Comparison of ENCODE assay signal across 8 cellular contexts in genomic region chr3:30347679-30348216, GRCh38.
DNase-seq lines count a peak whose midpoint lies in the region; ATAC-seq and TF ChIP-seq lines count a peak whose summit lies in the region.

No MANE protein-coding gene starts in this region.

- H3K9me3 ChIP-seq in RWPE2 (ENCODE audit: severe bottlenecking) (no peaks in the 10 kb centered on the region), suprapubic skin (no peaks in the 10 kb centered on the region)

- no peak overlapping the region for H3K18ac ChIP-seq in mesendoderm (ENCODE audit: low read length)

- TF ChIP-seq POLR2A in suprapubic skin (IDR thresholded peaks at IDR 0.05): no peak

- H2BK120ac ChIP-seq in mesendoderm (ENCODE audit: low read depth, low read length): no peak overlapping the region

- TF ChIP-seq CTCF in GM13977 (IDR thresholded peaks at IDR 0.05; ENCODE audit: extremely low read depth, insufficient read depth, missing control alignments) (no peak), RWPE2 (IDR thresholded peaks at IDR 0.05; ENCODE audit: poor library complexity, severe bottlenecking) (no peak), fibroblast of mammary gland (conservative IDR thresholded peaks at IDR 0.05; ENCODE audit: control insufficient read depth, insufficient read depth, low read depth, low read length) (no peak), suprapubic skin (IDR thresholded peaks at IDR 0.05) (no peak)

- DNase-seq in GM13977 (ENCODE audit: low spot score) (peak; percentile 3), RWPE2 (ENCODE audit: low spot score) (no peak), fibroblast of mammary gland (ENCODE audit: low read depth) (peak; percentile 96), NCI-H345 (lab: John Stamatoyannopoulos, UW) (no peak), suprapubic skin (ENCODE audit: low spot score in 2 of 2) (no peak), mesendoderm (no peak)
- no peak for DNase-seq in effector CD8-positive, alpha-beta T cell (lab: John Stamatoyannopoulos, UW)

- H2BK15ac ChIP-seq in mesendoderm (replicated peaks; ENCODE audit: low read depth): no peak overlapping the region

- H3K27me3 ChIP-seq in RWPE2 (ENCODE audit: insufficient read depth, poor library complexity, severe bottlenecking): no peaks in the 10 kb centered on the region
- H3K27me3 ChIP-seq in suprapubic skin: no peaks in the 10 kb centered on the region
- no peaks in the 10 kb centered on the region for H3K27me3 ChIP-seq in mesendoderm (ENCODE audit: insufficient read depth, low read length, poor library complexity)

- H2BK5ac ChIP-seq in mesendoderm (ENCODE audit: low read length): no peak overlapping the region

- 83% methylated on average over 1 of the region's 1 CpG for WGBS in suprapubic skin
- no CpG with 5 or more reads among the region's 1 CpG for WGBS in mesendoderm (ENCODE audit: extremely low coverage, insufficient coverage, low lambda C conversion rate)

- H3K4me3 ChIP-seq in RWPE2 (ENCODE audit: severe bottlenecking): no peak overlapping the region
- H3K4me3 ChIP-seq in fibroblast of mammary gland (ENCODE audit: control insufficient read depth, low read depth, low read length): no peak overlapping the region
- H3K4me3 ChIP-seq in suprapubic skin: no peak overlapping the region
- no peak overlapping the region for H3K4me3 ChIP-seq in mesendoderm (ENCODE audit: low read length)

- H2AK5ac ChIP-seq in mesendoderm (ENCODE audit: low read length): no peak overlapping the region

- H3K9ac ChIP-seq in mesendoderm (ENCODE audit: low read length): no peak overlapping the region

- H3K79me2 ChIP-seq in mesendoderm (ENCODE audit: control insufficient read depth, insufficient read depth, low read length): no peaks in the 10 kb centered on the region

- no peak overlapping the region for H3K56ac ChIP-seq in mesendoderm (ENCODE audit: low read length)

- no peak overlapping the region for H3K4ac ChIP-seq in mesendoderm (ENCODE audit: low read depth, low read length)

- H3K36me3 ChIP-seq in RWPE2 (ENCODE audit: low read depth) (no peaks in the 10 kb centered on the region), suprapubic skin (no peaks in the 10 kb centered on the region), mesendoderm (ENCODE audit: control insufficient read depth, insufficient read depth, low read length) (no peaks in the 10 kb centered on the region)

- H3K4me1 ChIP-seq in RWPE2 (ENCODE audit: insufficient read depth, poor library complexity, severe bottlenecking): peaks cover 84% of the 10 kb centered on the region
- peaks cover 28% of the 10 kb centered on the region for H3K4me1 ChIP-seq in suprapubic skin
- H3K4me1 ChIP-seq in mesendoderm (ENCODE audit: control insufficient read depth, low read depth, low read length): no peaks in the 10 kb centered on the region

- H4K8ac ChIP-seq in mesendoderm (ENCODE audit: low read depth, low read length): no peak overlapping the region

- H4K5ac ChIP-seq in mesendoderm (ENCODE audit: low read length): no peak overlapping the region

- H3K27ac ChIP-seq in RWPE2 (ENCODE audit: poor library complexity, severe bottlenecking) (peak overlapping the region; percentile 99), suprapubic skin (no peak overlapping the region), mesendoderm (ENCODE audit: low read depth, low read length) (no peak overlapping the region)

- peak; percentile 56 for ATAC-seq in HG02763 (IDR thresholded peaks at IDR 0.05; ENCODE audit: unreplicated experiment)
- peak; percentile 86 for ATAC-seq in RWPE2 (ENCODE audit: low read depth)

- H3K23ac ChIP-seq in mesendoderm (ENCODE audit: low read length): no peak overlapping the region

- no peaks in the 10 kb centered on the region for H3K79me1 ChIP-seq in mesendoderm (ENCODE audit: low read length)

- no peak overlapping the region for H3K4me2 ChIP-seq in mesendoderm (ENCODE audit: low read length)

- in situ Hi-C loops in GM13977 (cut with MboI; ENCODE audit: low pct_unique_long_range_greater_than_20kb, low sequenced_read_pairs, unreplicated experiment): no loop called here

- no peak for TF ChIP-seq EP300 in suprapubic skin (IDR thresholded peaks at IDR 0.05)

Comparison
In these comparisons a context has a peak if more than half of its experiments do, and no peak if none do; other contexts are left out.
1. DNase-seq: peak in GM13977 (single experiment) and fibroblast of mammary gland (single experiment); none in RWPE2 (single experiment), NCI-H345 (single experiment), effector CD8-positive, alpha-beta T cell (single experiment), suprapubic skin (0 of 2) and mesendoderm (single experiment).